Comparison of ENCODE assay signal across 12 cellular contexts in the genomic region with DNA sequence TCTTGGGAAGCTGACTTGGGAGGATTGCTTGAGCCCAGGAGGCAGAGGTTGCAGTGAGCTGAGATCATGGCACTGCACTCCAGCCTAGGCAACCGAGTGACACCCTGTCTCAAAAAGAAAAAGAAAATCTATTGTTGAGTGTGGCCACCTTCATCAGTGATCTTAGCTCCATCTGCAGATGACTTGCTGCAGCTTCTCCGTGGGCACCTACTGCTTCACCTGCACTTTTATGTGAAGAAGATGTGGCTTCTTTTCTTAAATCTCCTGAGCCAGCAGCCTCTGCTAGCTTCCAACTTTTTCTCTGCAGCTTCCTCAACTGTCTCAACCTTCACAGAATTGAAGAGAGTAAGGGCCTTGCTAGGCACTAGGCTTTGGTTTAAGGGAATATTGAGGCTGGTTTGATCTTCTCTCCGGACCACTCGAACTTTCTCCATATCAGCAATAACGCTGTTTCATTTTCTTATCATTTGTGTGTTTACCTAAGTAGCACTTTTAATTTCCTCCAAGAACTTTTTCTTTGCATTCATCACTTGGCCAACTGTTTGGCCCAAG. TPM values are rescaled to one million over a fixed set of nuclear protein-coding genes. Genes with fewer than 3 reads are reported as not detected.
DNase-seq lines count a peak whose midpoint lies in the region; ATAC-seq and TF ChIP-seq lines count a peak whose summit lies in the region.
"Had no signal": no experiment of that assay in that cellular context is flagged by ENCODE, and none has a peak within 500 bp of the region (broad histone marks: within the 10 kb centered on the region; RNA-seq: fewer than 3 reads in every experiment).

No MANE protein-coding gene starts in this region.

- H2AFZ ChIP-seq in Karpas-422 (ENCODE audit: low read length) (no peak overlapping the region), OCI-LY7 (ENCODE audit: low read length) (no peak overlapping the region)

- H3K27ac Mint-ChIP-seq in activated naive CD4-positive, alpha-beta T cell treated with anti-CD3 and anti-CD28 coated beads for 36 hours, result peak overlapping the region; percentile 69
- peak overlapping the region in 5 of 6 donors; percentile 20 to 86 (median 45) for H3K27ac Mint-ChIP-seq in immature natural killer cell

- CTCF ChIA-PET in activated naive CD4-positive, alpha-beta T cell treated with anti-CD3 and anti-CD28 coated beads for 36 hours (lab: Charles Lee), result interaction anchor here (1.3 to 3.5 kb wide), 5 partner anchors 10 to 27 kb away, joined by 3 to 9 read pairs (median 4); no protein-coding TSS in a partner anchor
- CTCF ChIA-PET in OCI-LY7 (lab: Charles Lee; ENCODE audit: unreplicated experiment), result no interaction called here

- H3K79me2 ChIP-seq in Karpas-422 (ENCODE audit: low read length), result peaks cover 83% of the 10 kb centered on the region
- H3K79me2 ChIP-seq in OCI-LY7 (ENCODE audit: insufficient read depth, low read depth, low read length), result no peaks in the 10 kb centered on the region

- peak; percentile 30 for DNase-seq in activated naive CD4-positive, alpha-beta T cell treated with anti-CD3 and anti-CD28 coated beads for 36 hours
- no peak for DNase-seq in activated naive CD4-positive, alpha-beta T cell treated with Interleukin-2 at 50 U/mL for 16 hours
- DNase-seq in Karpas-422, result no peak
- DNase-seq in immature natural killer cell, result no peak
- no peak for DNase-seq in thyroid gland
- no peak for DNase-seq in NCI-H1105 (lab: John Stamatoyannopoulos, UW)
- no peak for DNase-seq in OCI-LY7 (ENCODE audit: low spot score)
- DNase-seq: activated CD8-positive, alpha-beta memory T cell treated with anti-CD3 and anti-CD28 coated beads for 24 hours; left cardiac atrium; NCI-H2171 treated with DMSO at 0.1 percent for 48 hours had no signal

- 87 to 96% methylated on average over 5 of the region's 5 CpGs for WGBS in thyroid gland, 2 donors

- H4K20me1 ChIP-seq in Karpas-422 (ENCODE audit: insufficient read depth, low read depth, low read length) (no peaks in the 10 kb centered on the region), OCI-LY7 (ENCODE audit: insufficient read depth, low read length) (no peaks in the 10 kb centered on the region)

- H3K9me3 ChIP-seq in Karpas-422 (ENCODE audit: low read length) (no peaks in the 10 kb centered on the region), thyroid gland (no peaks in the 10 kb centered on the region), OCI-LY7 (ENCODE audit: low read length) (no peaks in the 10 kb centered on the region)
- H3K9me3 ChIP-seq: ascending aorta had no signal

- no peak for ATAC-seq in GM18517 (IDR thresholded peaks at IDR 0.05; ENCODE audit: unreplicated experiment)

- no peaks in the 10 kb centered on the region for H3K9me3 Mint-ChIP-seq in activated naive CD4-positive, alpha-beta T cell treated with anti-CD3 and anti-CD28 coated beads for 36 hours
- H3K9me3 Mint-ChIP-seq in immature natural killer cell, result no peaks in the 10 kb centered on the region

- peak overlapping the region; percentile 61 for H3K4me3 Mint-ChIP-seq in activated naive CD4-positive, alpha-beta T cell treated with anti-CD3 and anti-CD28 coated beads for 36 hours
- peak overlapping the region in 4 of 5 donors; percentile 63 to 85 (median 74) for H3K4me3 Mint-ChIP-seq in immature natural killer cell

- H3K27ac ChIP-seq in Karpas-422 (ENCODE audit: low read length) (peak overlapping the region; percentile 68), thyroid gland (peak overlapping the region in 2 of 3 donors; percentile 24 to 31), OCI-LY7 (ENCODE audit: low read depth, low read length, poor library complexity, severe bottlenecking) (no peak overlapping the region)
- H3K27ac ChIP-seq: ascending aorta had no signal

- peak overlapping the region; percentile 67 for H3K4me2 ChIP-seq in Karpas-422 (ENCODE audit: low read depth, low read length, poor library complexity, severe bottlenecking)
- no peak overlapping the region for H3K4me2 ChIP-seq in OCI-LY7 (ENCODE audit: low read length)

- H3K27me3 Mint-ChIP-seq in activated naive CD4-positive, alpha-beta T cell treated with anti-CD3 and anti-CD28 coated beads for 36 hours (ENCODE audit: low read depth), result no peaks in the 10 kb centered on the region
- peaks cover 0 to 4% (median 0%) of the 10 kb centered on the region in 3 donors for H3K27me3 Mint-ChIP-seq in immature natural killer cell (ENCODE audit: low read depth in 3 of 3)

- peak overlapping the region; percentile 65 for H3K9ac ChIP-seq in Karpas-422 (ENCODE audit: low read length)

- peaks cover 4% of the 10 kb centered on the region; the same call in 1 of the 2 replicates for H3K36me3 ChIP-seq in Karpas-422 (ENCODE audit: insufficient read depth, low read length)
- no peaks in the 10 kb centered on the region for H3K36me3 ChIP-seq in thyroid gland
- no peaks in the 10 kb centered on the region for H3K36me3 ChIP-seq in OCI-LY7 (ENCODE audit: insufficient read depth, low read length)

- no TSS peak for BruUV-seq in OCI-LY7 (replicated peaks; lab: Mats Ljungman, UMichigan)

- H3K4me3 ChIP-seq in Karpas-422 (ENCODE audit: low read length) (peak overlapping the region; percentile 60; the same call in 1 of the 2 replicates), thyroid gland (replicated peaks in 1 of 3) (no peak overlapping the region), OCI-LY7 (ENCODE audit: low read depth, low read length, poor library complexity, severe bottlenecking) (no peak overlapping the region)
- H3K4me3 ChIP-seq: ascending aorta had no signal

- H3K4me1 Mint-ChIP-seq in activated naive CD4-positive, alpha-beta T cell treated with anti-CD3 and anti-CD28 coated beads for 36 hours (ENCODE audit: low read depth), result peaks cover 46% of the 10 kb centered on the region
- peaks cover 22 to 29% of the 10 kb centered on the region in 2 donors for H3K4me1 Mint-ChIP-seq in immature natural killer cell

- peaks cover 9% of the 10 kb centered on the region for H3K36me3 Mint-ChIP-seq in activated naive CD4-positive, alpha-beta T cell treated with anti-CD3 and anti-CD28 coated beads for 36 hours (ENCODE audit: low read depth)
- peaks cover 0 to 1% (median 1%) of the 10 kb centered on the region in 3 donors for H3K36me3 Mint-ChIP-seq in immature natural killer cell

- H3K9me2 ChIP-seq in Karpas-422 (replicated peaks; ENCODE audit: insufficient read depth, low read length), result no peaks in the 10 kb centered on the region
- H3K9me2 ChIP-seq in OCI-LY7 (ENCODE audit: insufficient read depth, low read length), result no peaks in the 10 kb centered on the region

- no peaks in the 10 kb centered on the region for H3K27me3 ChIP-seq in Karpas-422 (ENCODE audit: low read length)
- no peaks in the 10 kb centered on the region for H3K27me3 ChIP-seq in thyroid gland
- H3K27me3 ChIP-seq: ascending aorta had no signal

- TF ChIP-seq CTCF in thyroid gland (IDR thresholded peaks at IDR 0.05) (no peak), OCI-LY7 (conservative IDR thresholded peaks at IDR 0.05; ENCODE audit: low read length) (no peak)

- TF ChIP-seq POLR2A in thyroid gland (IDR thresholded peaks at IDR 0.05), result no peak

- intact Hi-C loops in activated naive CD4-positive, alpha-beta T cell treated with anti-CD3 and anti-CD28 coated beads for 36 hours (cut with micrococcal nuclease), result loop anchor here (1.0 to 5.0 kb wide), 3 partner anchors 24 to 111 kb away; no protein-coding TSS in a partner anchor
- intact Hi-C loops in thyroid gland (cut with DNase I), result no loop called here
- intact Hi-C loops in OCI-LY7 (cut with micrococcal nuclease; ENCODE audit: unreplicated experiment), result no loop called here

- POLR2A ChIA-PET in OCI-LY7 (lab: Charles Lee), result interaction anchor here (0.7 to 1.5 kb wide), 2 partner anchors 29 to 75 kb away, joined by 4 to 6 read pairs; no protein-coding TSS in a partner anchor

- H3K4me1 ChIP-seq in Karpas-422 (ENCODE audit: low read length), result peaks cover 21% of the 10 kb centered on the region
- H3K4me1 ChIP-seq in thyroid gland, result peaks cover 13 to 33% of the 10 kb centered on the region in 2 donors
- H3K4me1 ChIP-seq in OCI-LY7 (ENCODE audit: insufficient read depth, low read length, poor library complexity, severe bottlenecking), result no peaks in the 10 kb centered on the region
- H3K4me1 ChIP-seq: ascending aorta had no signal

RNA-seq across cellular contexts. Expression of a gene that starts 28.0 kb away (rescaled TPM):
- total RNA-seq in activated naive CD4-positive, alpha-beta T cell treated with anti-CD3 and anti-CD28 coated beads for 36 hours, result 10 to 100 TPM; 57.9 to 64.1 TPM
- total RNA-seq in Karpas-422 (2014; rRNA removed; shearing (Covaris generic); ENCODE audit: low replicate concordance), result 29.0 and 42.2 TPM in 2 replicates
- polyA plus RNA-seq in immature natural killer cell, result 10 to 100 TPM in 1 of 3 donors, 1 to 10 TPM in 2; 5.6 to 11.8 (median 9.5) TPM
- total RNA-seq in thyroid gland, result 10 to 100 TPM; 40.6 to 80.5 (median 65.3) TPM
- 9.2 and 10.3 TPM in 2 replicates for total RNA-seq in OCI-LY7 (2014; rRNA removed; shearing (Covaris generic))
- total RNA-seq in OCI-LY7 (2022), result 27.0 and 33.4 TPM in 2 replicates
